In genomic region chr15:52294881-52295420, GRCh38 we compare ENCODE assay signal across 8 cellular contexts. TPM values are rescaled to one million over a fixed set of nuclear protein-coding genes. Genes with fewer than 3 reads are reported as not detected.
DNase-seq lines count a peak whose midpoint lies in the region; ATAC-seq and TF ChIP-seq lines count a peak whose summit lies in the region.

No MANE protein-coding gene starts in this region.

- H3K27me3 ChIP-seq in CD4-positive, CD25-positive, alpha-beta regulatory T cell (ENCODE audit: control insufficient read depth, insufficient read depth, low read length), result peaks cover 15% of the 10 kb centered on the region

- peak overlapping the region; percentile 5 to 78 (median 59) for H3K4me3 Mint-ChIP-seq in CD4-positive, CD25-positive, alpha-beta regulatory T cell
- H3K4me3 Mint-ChIP-seq in effector memory CD8-positive, alpha-beta T cell, result peak overlapping the region; percentile 40 to 53
- peak overlapping the region; percentile 75 for H3K4me3 Mint-ChIP-seq in nephron progenitor cell

- no peak overlapping the region for H3K4me3 ChIP-seq in CD4-positive, CD25-positive, alpha-beta regulatory T cell (ENCODE audit: low read depth, low read length)

- H3K9me3 Mint-ChIP-seq in CD4-positive, CD25-positive, alpha-beta regulatory T cell, result no peaks in the 10 kb centered on the region
- no peaks in the 10 kb centered on the region for H3K9me3 Mint-ChIP-seq in effector memory CD8-positive, alpha-beta T cell
- peaks cover under 1% of the 10 kb centered on the region for H3K9me3 Mint-ChIP-seq in nephron progenitor cell

- H3K4me1 ChIP-seq in CD4-positive, CD25-positive, alpha-beta regulatory T cell (ENCODE audit: control insufficient read depth, insufficient read depth, low read length, poor library complexity, severe bottlenecking), result peaks cover 12% of the 10 kb centered on the region

- no peaks in the 10 kb centered on the region for H3K36me3 Mint-ChIP-seq in CD4-positive, CD25-positive, alpha-beta regulatory T cell
- H3K36me3 Mint-ChIP-seq in effector memory CD8-positive, alpha-beta T cell (ENCODE audit: insufficient read depth), result peaks cover 6% of the 10 kb centered on the region
- no peaks in the 10 kb centered on the region for H3K36me3 Mint-ChIP-seq in nephron progenitor cell (ENCODE audit: low read depth)

- no peak for TF ChIP-seq CTCF in nephron progenitor cell (IDR thresholded peaks at IDR 0.05)

- H3K36me3 ChIP-seq in CD4-positive, CD25-positive, alpha-beta regulatory T cell (ENCODE audit: control insufficient read depth, insufficient read depth, low read length), result no peaks in the 10 kb centered on the region

- no peaks in the 10 kb centered on the region for H3K9me3 ChIP-seq in CD4-positive, CD25-positive, alpha-beta regulatory T cell (ENCODE audit: control insufficient read depth in 2 of 2, low read length in 2 of 2)

- H3K4me1 Mint-ChIP-seq in CD4-positive, CD25-positive, alpha-beta regulatory T cell, result peaks cover 0 to 26% (median 8%) of the 10 kb centered on the region in 4 donors
- H3K4me1 Mint-ChIP-seq in effector memory CD8-positive, alpha-beta T cell (ENCODE audit: low read depth in 2 of 2), result peaks cover 0 to 3% of the 10 kb centered on the region in 2 donors
- H3K4me1 Mint-ChIP-seq in nephron progenitor cell, result peaks cover 8% of the 10 kb centered on the region

- no peak overlapping the region for H3K27ac Mint-ChIP-seq in CD4-positive, CD25-positive, alpha-beta regulatory T cell
- H3K27ac Mint-ChIP-seq in effector memory CD8-positive, alpha-beta T cell, result no peak overlapping the region
- H3K27ac Mint-ChIP-seq in nephron progenitor cell, result no peak overlapping the region

- peaks cover 37% of the 10 kb centered on the region for H3K27me3 Mint-ChIP-seq in CD4-positive, CD25-positive, alpha-beta regulatory T cell
- peaks cover 31 to 36% of the 10 kb centered on the region in 2 donors for H3K27me3 Mint-ChIP-seq in effector memory CD8-positive, alpha-beta T cell
- peaks cover 57% of the 10 kb centered on the region for H3K27me3 Mint-ChIP-seq in nephron progenitor cell (ENCODE audit: low read depth, poor library complexity)

- peak overlapping the region; percentile 23 for H3K27ac ChIP-seq in CD4-positive, CD25-positive, alpha-beta regulatory T cell (ENCODE audit: insufficient read depth, low read length, poor library complexity, severe bottlenecking)

- peak in 1 of 2 donors; percentile 15 for ATAC-seq in CD4-positive, CD25-positive, alpha-beta regulatory T cell (ENCODE audit: low read depth in 2 of 2)
- no peak for ATAC-seq in effector memory CD8-positive, alpha-beta T cell (replicated peaks)
- no peak for ATAC-seq in HG03469 (IDR thresholded peaks at IDR 0.05; ENCODE audit: unreplicated experiment)

- peak in 1 of 3 donors; percentile 26 for DNase-seq in CD4-positive, CD25-positive, alpha-beta regulatory T cell
- DNase-seq in NCI-H526 treated with DMSO at 0.1 percent for 48 hours (lab: John Stamatoyannopoulos, UW) (peak; percentile 32), nephron progenitor cell (peak; percentile 48), NOMO-1 treated with dmso at 0.1 percent for 144 hours (lab: John Stamatoyannopoulos, UW; ENCODE audit: unreplicated experiment) (no peak)
- DNase-seq in effector memory CD8-positive, alpha-beta T cell, result no peak
- no peak for DNase-seq in stimulated activated CD4-positive, alpha-beta T cell treated with anti-CD3 and anti-CD28 coated beads, Interleukin-4, amount 100 ng/mL, for 4 hours
- no peak for DNase-seq in stimulated activated naive CD4-positive, alpha-beta T cell treated with Interleukin-2 at 50 U/mL for 16 hours (lab: John Stamatoyannopoulos, UW)

RNA-seq across cellular contexts. Expression of gene MYO5C, which starts 0.7 kb away (rescaled TPM):
- 4.1 TPM for total RNA-seq in CD4-positive, CD25-positive, alpha-beta regulatory T cell
- polyA plus RNA-seq in CD4-positive, CD25-positive, alpha-beta regulatory T cell, result 1 to 10 TPM in 3 of 4 donors, under 1 TPM in 1; 0.60 to 1.9 (median 1.4) TPM

Comparison
In these comparisons a context has a peak if more than half of its experiments do, and no peak if none do; other contexts are left out.
1. DNase-seq: peak in NCI-H526 treated with DMSO at 0.1 percent for 48 hours (single experiment) and nephron progenitor cell (single experiment); none in effector memory CD8-positive, alpha-beta T cell (0 of 3), stimulated activated CD4-positive, alpha-beta T cell treated with anti-CD3 and anti-CD28 coated beads, Interleukin-4, amount 100 ng/mL, for 4 hours (0 of 2), NOMO-1 treated with dmso at 0.1 percent for 144 hours (single experiment) and stimulated activated naive CD4-positive, alpha-beta T cell treated with Interleukin-2 at 50 U/mL for 16 hours (single experiment).
2. Peak in every context shown above with its lines, with median percentiles within 50 percentile points of each other: H3K4me3 Mint-ChIP-seq.